28 cellular contexts compared by ENCODE assay signal in genomic region chr18:30650499-30650898, GRCh38.
"Had no signal": no experiment of that assay in that cellular context is flagged by ENCODE, and none has a peak within 500 bp of the region (broad histone marks: within the 10 kb centered on the region; RNA-seq: fewer than 3 reads in every experiment).

No MANE protein-coding gene starts in this region.

- H3K27ac ChIP-seq: adrenal gland, body of pancreas, colonic mucosa, gastrocnemius medialis, heart left ventricle had no signal

- ATAC-seq: activated CD4-positive, alpha-beta T cell treated with anti-CD3 and anti-CD28 coated beads for 36 hours; activated CD8-positive, alpha-beta memory T cell treated with anti-CD3 and anti-CD28 coated beads, Interleukin-2, amount 10 ng/mL, durations not matched to agents 7 days and 5 days; activated CD8-positive, alpha-beta T cell treated with anti-CD3 and anti-CD28 coated beads, Interleukin-2, amount 10 ng/mL, durations not matched to agents 7 days and 5 days; activated naive CD8-positive, alpha-beta T cell treated with anti-CD3 and anti-CD28 coated beads, Interleukin-2, amount 50 U/mL, for 24 hours; body of pancreas; esophagus mucosa; gastrocnemius medialis; heart left ventricle had no signal

- H3K4me3 ChIP-seq: adrenal gland, body of pancreas, colonic mucosa, gastrocnemius medialis, heart left ventricle had no signal

- H3K27me3 ChIP-seq: adrenal gland, body of pancreas, colonic mucosa, gastrocnemius medialis, heart left ventricle had no signal

- H3K9me3 ChIP-seq: adrenal gland, body of pancreas, colonic mucosa, gastrocnemius medialis, heart left ventricle had no signal

- DNase-seq: activated CD4-positive, alpha-beta memory T cell treated with anti-CD3 and anti-CD28 coated beads for 36 hours; activated CD4-positive, alpha-beta T cell treated with anti-CD3 and anti-CD28 coated beads for 36 hours; activated CD4-positive, alpha-beta T cell treated with anti-CD3 and anti-CD28 coated beads, Interleukin-2, amount 10 ng/mL, durations not matched to agents 24 days and 14 days; activated CD4-positive, CD25-positive, alpha-beta regulatory T cell; activated CD4-positive, CD25-positive, alpha-beta regulatory T cell treated with anti-CD3 and anti-CD28 coated beads, Interleukin-2, amount 50 U/mL, for 72 hours; activated CD8-positive, alpha-beta memory T cell treated with anti-CD3 and anti-CD28 coated beads, Interleukin-2, amount 10 ng/mL, durations not matched to agents 7 days and 5 days; activated CD8-positive, alpha-beta memory T cell treated with anti-CD3 and anti-CD28 coated beads, Interleukin-2, amount 50 U/mL, for 4 hours; activated CD8-positive, alpha-beta T cell treated with anti-CD3 and anti-CD28 coated beads, Interleukin-2, amount 10 ng/mL, durations not matched to agents 7 days and 5 days; activated effector memory CD4-positive, alpha-beta T cell treated with anti-CD3 and anti-CD28 coated beads, Interleukin-2, amount 50 U/mL, for 16 hours; activated naive CD4-positive, alpha-beta T cell treated with anti-CD3 and anti-CD28 coated beads for 36 hours; activated naive CD8-positive, alpha-beta T cell treated with anti-CD3 and anti-CD28 coated beads for 36 hours; activated naive CD8-positive, alpha-beta T cell treated with anti-CD3 and anti-CD28 coated beads, Interleukin-2, amount 50 U/mL, for 24 hours; activated T-cell treated with anti-CD3 and anti-CD28 coated beads, Interleukin-2, amount 50 U/mL, for 1 hour; activated T-cell treated with anti-CD3 and anti-CD28 coated beads, Interleukin-2, amount 50 U/mL, for 48 hours; adrenal gland; amygdala; aorta; body of pancreas; caudate nucleus; colonic mucosa; effector memory CD4-positive, alpha-beta T cell; endodermal cell; foreskin fibroblast; gastrocnemius medialis; glutamatergic neuron; heart left ventricle; T-helper 2 cell had no signal

- H3K36me3 ChIP-seq: adrenal gland, colonic mucosa, gastrocnemius medialis, heart left ventricle had no signal

- H3K4me1 ChIP-seq: adrenal gland, body of pancreas, colonic mucosa, gastrocnemius medialis, heart left ventricle had no signal
